14 cellular contexts compared by ENCODE assay signal in genomic region chr11:16494918-16495691, GRCh38.
DNase-seq lines count a peak whose midpoint lies in the region; ATAC-seq and TF ChIP-seq lines count a peak whose summit lies in the region.
"Had no signal": no experiment of that assay in that cellular context is flagged by ENCODE, and none has a peak within 500 bp of the region (broad histone marks: within the 10 kb centered on the region; RNA-seq: fewer than 3 reads in every experiment).

No MANE protein-coding gene starts in this region.

- no peak for TF ChIP-seq CTCF in CD14-positive monocyte (IDR thresholded peaks at IDR 0.05)

- intact Hi-C loops in CD14-positive monocyte (cut with micrococcal nuclease): no loop called here
- intact Hi-C loops in posterior vena cava (cut with DNase I): no loop called here

- DNase-seq in activated naive CD4-positive, alpha-beta T cell treated with anti-CD3 and anti-CD28 coated beads, Interleukin-2, amount 10 ng/mL, durations not matched to agents 7 days and 5 days: no peak
- DNase-seq in activated naive CD4-positive, alpha-beta T cell treated with Interleukin-2 at 50 U/mL for 16 hours: no peak
- DNase-seq in CD14-positive monocyte (ENCODE audit: low spot score) (peak; percentile 26), UCSD-AML1 (lab: John Stamatoyannopoulos, UW; ENCODE audit: unreplicated experiment) (peak; percentile 4), posterior vena cava (ENCODE audit: low spot score) (peak; percentile 34), DMS114 treated with DMSO at 0.1 percent for 48 hours (lab: John Stamatoyannopoulos, UW; ENCODE audit: unreplicated experiment) (no peak)
- DNase-seq: BE2C; CD8-positive, alpha-beta T cell; COR-L47; DND-41; GF-D8; GM23248 had no signal

- no peaks in the 10 kb centered on the region for H3K4me1 Mint-ChIP-seq in activated naive CD4-positive, alpha-beta T cell treated with anti-CD3 and anti-CD28 coated beads, Interleukin-2, amount 10 ng/mL, durations not matched to agents 7 days and 5 days
- no peaks in the 10 kb centered on the region for H3K4me1 Mint-ChIP-seq in CD14-positive monocyte

- CTCF ChIA-PET in activated naive CD4-positive, alpha-beta T cell treated with anti-CD3 and anti-CD28 coated beads, Interleukin-2, amount 10 ng/mL, durations not matched to agents 7 days and 5 days (lab: Charles Lee): no interaction called here

- no peaks in the 10 kb centered on the region for H3K36me3 Mint-ChIP-seq in activated naive CD4-positive, alpha-beta T cell treated with anti-CD3 and anti-CD28 coated beads, Interleukin-2, amount 10 ng/mL, durations not matched to agents 7 days and 5 days
- no peaks in the 10 kb centered on the region for H3K36me3 Mint-ChIP-seq in CD14-positive monocyte
- H3K36me3 Mint-ChIP-seq: CD8-positive, alpha-beta T cell had no signal

- H3K9me3 Mint-ChIP-seq in activated naive CD4-positive, alpha-beta T cell treated with anti-CD3 and anti-CD28 coated beads, Interleukin-2, amount 10 ng/mL, durations not matched to agents 7 days and 5 days: peaks cover 10% of the 10 kb centered on the region
- H3K9me3 Mint-ChIP-seq in CD14-positive monocyte: peaks cover 4 to 23% (median 10%) of the 10 kb centered on the region in 7 donors

- H3K4me3 Mint-ChIP-seq in activated naive CD4-positive, alpha-beta T cell treated with anti-CD3 and anti-CD28 coated beads, Interleukin-2, amount 10 ng/mL, durations not matched to agents 7 days and 5 days: no peak overlapping the region
- no peak overlapping the region for H3K4me3 Mint-ChIP-seq in CD14-positive monocyte
- H3K4me3 Mint-ChIP-seq: CD8-positive, alpha-beta T cell had no signal

- H3K27me3 Mint-ChIP-seq in activated naive CD4-positive, alpha-beta T cell treated with anti-CD3 and anti-CD28 coated beads, Interleukin-2, amount 10 ng/mL, durations not matched to agents 7 days and 5 days: no peaks in the 10 kb centered on the region
- peaks cover 0 to 2% (median 1%) of the 10 kb centered on the region in 3 donors for H3K27me3 Mint-ChIP-seq in CD14-positive monocyte (ENCODE audit: low read depth in 3 of 3)

- peak overlapping the region; percentile 49 for H3K27ac Mint-ChIP-seq in activated naive CD4-positive, alpha-beta T cell treated with anti-CD3 and anti-CD28 coated beads, Interleukin-2, amount 10 ng/mL, durations not matched to agents 7 days and 5 days
- H3K27ac Mint-ChIP-seq in CD14-positive monocyte: no peak overlapping the region
- H3K27ac Mint-ChIP-seq: CD8-positive, alpha-beta T cell had no signal

- ATAC-seq in GM18498 (IDR thresholded peaks at IDR 0.05; ENCODE audit: unreplicated experiment): no peak
- ATAC-seq: CD8-positive, alpha-beta T cell; HCT116 had no signal

Comparison
In these comparisons a context has a peak if more than half of its experiments do, and no peak if none do; other contexts are left out.
1. DNase-seq: peak in CD14-positive monocyte (single experiment), UCSD-AML1 (single experiment) and posterior vena cava (single experiment); none in activated naive CD4-positive, alpha-beta T cell treated with anti-CD3 and anti-CD28 coated beads, Interleukin-2, amount 10 ng/mL, durations not matched to agents 7 days and 5 days (single experiment), activated naive CD4-positive, alpha-beta T cell treated with Interleukin-2 at 50 U/mL for 16 hours (single experiment) and DMS114 treated with DMSO at 0.1 percent for 48 hours (single experiment).